ENCODE assay signal across 30 cellular contexts in genomic region chr3:14132120-14132519, GRCh38.
"Had no signal": no experiment of that assay in that cellular context is flagged by ENCODE, and none has a peak within 500 bp of the region (broad histone marks: within the 10 kb centered on the region; RNA-seq: fewer than 3 reads in every experiment).

No MANE protein-coding gene starts in this region.

- H3K4me1 ChIP-seq: SJSA1 had no signal

- H3K27ac Mint-ChIP-seq: activated B cell treated with CpG ODN at 0.5 μM for 24 hours; activated CD4-positive, alpha-beta T cell treated with anti-CD3 and anti-CD28 coated beads, Interleukin-2, amount 10 ng/mL, durations not matched to agents 24 days and 14 days; activated CD8-positive, alpha-beta memory T cell treated with anti-CD3 and anti-CD28 coated beads, Interleukin-2, amount 10 ng/mL, durations not matched to agents 7 days and 5 days; activated naive CD8-positive, alpha-beta T cell treated with anti-CD3 and anti-CD28 coated beads, Interleukin-2, amount 10 ng/mL, durations not matched to agents 7 days and 5 days; activated T-cell treated with anti-CD3 and anti-CD28 coated beads, Interleukin-2, amount 50 U/mL, for 24 hours; activated T-helper 1 cell treated with anti-CD3 and anti-CD28 coated beads, Interleukin-12 subunit alpha, Interleukin-12 subunit beta, Interleukin-2, Interleukin-4 antibody, amounts not matched to agents 30 ng/mL and 10 ng/mL and 1 ng/mL, durations not matched to agents 14 hours and 24 hours and 36 hours had no signal

- H3K27ac ChIP-seq: adrenal gland, SJSA1 had no signal

- ATAC-seq: activated CD8-positive, alpha-beta memory T cell treated with anti-CD3 and anti-CD28 coated beads, Interleukin-2, amount 10 ng/mL, durations not matched to agents 7 days and 5 days; Panc1; SK-N-SH treated with all-trans-retinoic acid at 6 μM for 48 hours had no signal

- H3K4me3 Mint-ChIP-seq: activated B cell treated with CpG ODN at 0.5 μM for 24 hours; activated CD4-positive, alpha-beta T cell treated with anti-CD3 and anti-CD28 coated beads, Interleukin-2, amount 10 ng/mL, durations not matched to agents 24 days and 14 days; activated CD8-positive, alpha-beta memory T cell treated with anti-CD3 and anti-CD28 coated beads, Interleukin-2, amount 10 ng/mL, durations not matched to agents 7 days and 5 days; activated naive CD8-positive, alpha-beta T cell treated with anti-CD3 and anti-CD28 coated beads, Interleukin-2, amount 10 ng/mL, durations not matched to agents 7 days and 5 days; activated T-cell treated with anti-CD3 and anti-CD28 coated beads, Interleukin-2, amount 50 U/mL, for 24 hours; activated T-helper 1 cell treated with anti-CD3 and anti-CD28 coated beads, Interleukin-12 subunit alpha, Interleukin-12 subunit beta, Interleukin-2, Interleukin-4 antibody, amounts not matched to agents 30 ng/mL and 10 ng/mL and 1 ng/mL, durations not matched to agents 14 hours and 24 hours and 36 hours had no signal

- H3K4me3 ChIP-seq: adrenal gland, SJSA1 had no signal

- H3K27me3 Mint-ChIP-seq: activated B cell treated with CpG ODN at 0.5 μM for 24 hours; activated CD4-positive, alpha-beta T cell treated with anti-CD3 and anti-CD28 coated beads, Interleukin-2, amount 10 ng/mL, durations not matched to agents 24 days and 14 days; activated CD8-positive, alpha-beta memory T cell treated with anti-CD3 and anti-CD28 coated beads, Interleukin-2, amount 10 ng/mL, durations not matched to agents 7 days and 5 days; activated naive CD8-positive, alpha-beta T cell treated with anti-CD3 and anti-CD28 coated beads, Interleukin-2, amount 10 ng/mL, durations not matched to agents 7 days and 5 days; activated T-cell treated with anti-CD3 and anti-CD28 coated beads, Interleukin-2, amount 50 U/mL, for 24 hours had no signal

- H3K27me3 ChIP-seq: adrenal gland, SJSA1 had no signal

- H3K9me3 ChIP-seq: adrenal gland, SJSA1 had no signal

- DNase-seq: activated B cell treated with CpG ODN at 0.5 μM for 24 hours; activated CD4-positive, alpha-beta T cell treated with anti-CD3 and anti-CD28 coated beads for 1 hour; activated CD4-positive, alpha-beta T cell treated with anti-CD3 and anti-CD28 coated beads, Interleukin-2, amount 10 ng/mL, durations not matched to agents 24 days and 14 days; activated CD4-positive, alpha-beta T cell treated with anti-CD3 and anti-CD28 coated beads, Interleukin-2, amount 50 U/mL, for 48 hours; activated CD8-positive, alpha-beta memory T cell treated with anti-CD3 and anti-CD28 coated beads, Interleukin-2, amount 10 ng/mL, durations not matched to agents 7 days and 5 days; activated gamma-delta T cell; activated naive CD4-positive, alpha-beta T cell treated with anti-CD3 and anti-CD28 coated beads, Interleukin-2, amount 50 U/mL, for 16 hours; activated naive CD8-positive, alpha-beta T cell treated with anti-CD3 and anti-CD28 coated beads, Interleukin-2, amount 10 ng/mL, durations not matched to agents 7 days and 5 days; activated T-cell treated with anti-CD3 and anti-CD28 coated beads, Interleukin-2, amount 50 U/mL, for 24 hours; anterior cingulate cortex; central memory CD4-positive, alpha-beta T cell; KG1; NCI-H1092; NCI-H1417; NCI-H1694; NCI-H2029; NCI-H2107; NCI-H2171 treated with DMSO at 0.1 percent for 48 hours; NCI-H226; NCI-H526 treated with DMSO at 0.1 percent for 48 hours; NK-92 treated with Interleukin-12 subunit alpha and Interleukin-12 subunit beta, amount 100 ng/mL, for 24 hours; OCI-M1; Right ventricle myocardium superior; RPMI8226; SW 1271 had no signal

- H3K9me3 Mint-ChIP-seq: activated B cell treated with CpG ODN at 0.5 μM for 24 hours; activated naive CD8-positive, alpha-beta T cell treated with anti-CD3 and anti-CD28 coated beads, Interleukin-2, amount 10 ng/mL, durations not matched to agents 7 days and 5 days; activated T-cell treated with anti-CD3 and anti-CD28 coated beads, Interleukin-2, amount 50 U/mL, for 24 hours; activated T-helper 1 cell treated with anti-CD3 and anti-CD28 coated beads, Interleukin-12 subunit alpha, Interleukin-12 subunit beta, Interleukin-2, Interleukin-4 antibody, amounts not matched to agents 30 ng/mL and 10 ng/mL and 1 ng/mL, durations not matched to agents 14 hours and 24 hours and 36 hours had no signal
